ENCODE assay signal across 15 cellular contexts in genomic region chr4:78131403-78131802, GRCh38.
DNase-seq lines count a peak whose midpoint lies in the region; ATAC-seq, FAIRE-seq and TF ChIP-seq lines count a peak whose summit lies in the region.
"Had no signal": no experiment of that assay in that cellular context is flagged by ENCODE, and none has a peak within 500 bp of the region (broad histone marks: within the 10 kb centered on the region; RNA-seq: fewer than 3 reads in every experiment).

No MANE protein-coding gene starts in this region.

- H3K4me1 ChIP-seq in HepG2 (ENCODE audit: insufficient read depth, low read length) (peaks cover 75% of the 10 kb centered on the region), right lobe of liver (no peaks in the 10 kb centered on the region), mesenchymal stem cell (ENCODE audit: control insufficient read depth, insufficient read depth, low read depth, low read length) (no peaks in the 10 kb centered on the region)

- FAIRE-seq in HepG2 (lab: Jason Lieb, UNC), result no peak

- no peak overlapping the region for H2AK5ac ChIP-seq in mesenchymal stem cell (ENCODE audit: low read length, severe bottlenecking)

- no peak overlapping the region for H3K14ac ChIP-seq in mesenchymal stem cell (ENCODE audit: low read length in 2 of 2)

- no peak overlapping the region for H2BK120ac ChIP-seq in mesenchymal stem cell (ENCODE audit: low read depth, low read length)

- TF ChIP-seq EP300 in HepG2 (IDR thresholded peaks at IDR 0.05; ENCODE audit: low read depth in 2 of 2, low read length in 2 of 2) (no peak), HepG2 (CRISPR knock-in tag; IDR thresholded peaks at IDR 0.05; ENCODE audit: borderline replicate concordance) (no peak)

- no peak for DNase-seq in HepG2 (ENCODE audit: low spot score)
- DNase-seq in right lobe of liver, result no peak
- peak; percentile 6 for DNase-seq in astrocyte of the cerebellum (ENCODE audit: low read depth)
- DNase-seq in mesenchymal stem cell, result no peak
- DNase-seq in GM19238 (ENCODE audit: insufficient read length, low spot score), result no peak
- DNase-seq in T1000 (lab: John Stamatoyannopoulos, UW), result no peak
- no peak for DNase-seq in activated gamma-delta T cell treated with Interleukin-2 at 50 U/mL for 16 hours
- DNase-seq: activated CD4-positive, CD25-positive, alpha-beta regulatory T cell treated with anti-CD3 and anti-CD28 coated beads, Interleukin-2, amount 50 U/mL, for 72 hours; activated effector memory CD4-positive, alpha-beta T cell treated with Interleukin-2 at 50 U/mL for 16 hours; NCI-H526; SJCRH30; stimulated activated CD4-positive, alpha-beta T cell treated with anti-CD3 and anti-CD28 coated beads, Interleukin-2, amount 100 ng/mL, for 48 hours had no signal

- H4K8ac ChIP-seq in mesenchymal stem cell (ENCODE audit: low read length), result no peak overlapping the region

- ATAC-seq in HepG2 (no peak), right lobe of liver (no peak), GM21528 (IDR thresholded peaks at IDR 0.05; ENCODE audit: low FRiP score, unreplicated experiment) (no peak)
- ATAC-seq: GM23338, sciatic nerve had no signal

- H3K79me1 ChIP-seq in mesenchymal stem cell (replicated peaks; ENCODE audit: low read length, poor library complexity, severe bottlenecking), result no peaks in the 10 kb centered on the region

- no peak overlapping the region for H2BK5ac ChIP-seq in mesenchymal stem cell (ENCODE audit: low read depth, low read length, poor library complexity, severe bottlenecking)

- in situ Hi-C loops in HepG2 (cut with HindIII; ENCODE audit: extremely low pct_ligation_motif_present, low pct_unique_long_range_greater_than_20kb), result no loop called here
- in situ Hi-C loops in astrocyte of the cerebellum (cut with HindIII; ENCODE audit: low sequenced_read_pairs), result no loop called here

- WGBS in HepG2 (ENCODE audit: low lambda C conversion rate), result 90% methylated on average over 3 of the region's 3 CpGs
- WGBS in right lobe of liver (ENCODE audit: insufficient coverage, low coverage, low lambda C conversion rate, missing lambda C conversion rate), result 57% methylated on average over 3 of the region's 3 CpGs
- 77% methylated on average over 3 of the region's 3 CpGs for WGBS in mesenchymal stem cell

- no peaks in the 10 kb centered on the region for H3K27me3 ChIP-seq in HepG2 (ENCODE audit: control insufficient read depth in 1 of 2, insufficient read depth in 2 of 2, low read length in 2 of 2)
- no peaks in the 10 kb centered on the region for H3K27me3 ChIP-seq in right lobe of liver
- no peaks in the 10 kb centered on the region for H3K27me3 ChIP-seq in mesenchymal stem cell (ENCODE audit: control insufficient read depth in 1 of 2, insufficient read depth in 1 of 2, low read length in 2 of 2)
- H3K27me3 ChIP-seq: SJCRH30 had no signal

- H4K91ac ChIP-seq in mesenchymal stem cell (ENCODE audit: low read length), result no peak overlapping the region

- H4K20me1 ChIP-seq in HepG2 (ENCODE audit: insufficient read depth, low read length), result no peaks in the 10 kb centered on the region

- H3K4me2 ChIP-seq in HepG2 (ENCODE audit: low read depth, low read length), result no peak overlapping the region
- H3K4me2 ChIP-seq in mesenchymal stem cell (ENCODE audit: low read length, poor library complexity, severe bottlenecking), result no peak overlapping the region
- H3K4me2 ChIP-seq: GM23338 had no signal

- H2BK15ac ChIP-seq in mesenchymal stem cell (ENCODE audit: low read depth, poor library complexity, severe bottlenecking), result no peak overlapping the region

- no peak overlapping the region for H3K23ac ChIP-seq in mesenchymal stem cell (ENCODE audit: low read length in 2 of 2)

- H3K4me3 ChIP-seq in HepG2 (replicated peaks in 1 of 3; ENCODE audit: insufficient read depth in 1 of 3, low read depth in 2 of 3, low read length in 3 of 3) (no peak overlapping the region), right lobe of liver (no peak overlapping the region), astrocyte of the cerebellum (ENCODE audit: low read depth, low read length) (no peak overlapping the region), mesenchymal stem cell (ENCODE audit: insufficient read depth in 1 of 2, low read depth in 1 of 2, low read length in 2 of 2) (no peak overlapping the region)
- H3K4me3 ChIP-seq: GM23338, SJCRH30 had no signal

- TF ChIP-seq CTCF in HepG2 (CRISPR knock-in tag; IDR thresholded peaks at IDR 0.05) (no peak), right lobe of liver (IDR thresholded peaks at IDR 0.05) (no peak), astrocyte of the cerebellum (IDR thresholded peaks at IDR 0.05; ENCODE audit: low read depth, low read length, missing control alignments) (no peak)

- H3K79me2 ChIP-seq in HepG2 (ENCODE audit: insufficient read depth, low read length), result peaks cover 77% of the 10 kb centered on the region

- TF ChIP-seq RAD21 in HepG2 (CRISPR knock-in tag; IDR thresholded peaks at IDR 0.05), result no peak

- POLR2A ChIA-PET in HepG2 (lab: Yijun Ruan, JAX), result interaction anchor here (1.1 kb wide), 1 partner anchor 34 kb away, joined by 3 read pairs; no protein-coding TSS in a partner anchor

- CTCF ChIA-PET in HepG2 (lab: Yijun Ruan, JAX; ENCODE audit: low intra/inter-chr PET ratio, low total read pairs), result no interaction called here

- no peak overlapping the region for H3K4ac ChIP-seq in mesenchymal stem cell (ENCODE audit: low read depth in 1 of 2, low read length in 2 of 2)

- H3K27ac ChIP-seq in HepG2 (ENCODE audit: extremely low read length, insufficient read depth, low read length) (peak overlapping the region; percentile 11), right lobe of liver (no peak overlapping the region), mesenchymal stem cell (ENCODE audit: low read length, poor library complexity, severe bottlenecking) (no peak overlapping the region)
- H3K27ac ChIP-seq: SJCRH30 had no signal

- no peaks in the 10 kb centered on the region for H3K36me3 ChIP-seq in HepG2 (replicated peaks in 1 of 2; ENCODE audit: control insufficient read depth in 1 of 2, insufficient read depth in 2 of 2, low read length in 2 of 2)
- no peaks in the 10 kb centered on the region for H3K36me3 ChIP-seq in right lobe of liver
- no peaks in the 10 kb centered on the region for H3K36me3 ChIP-seq in mesenchymal stem cell (ENCODE audit: control insufficient read depth in 1 of 2, insufficient read depth in 2 of 2, low read depth in 1 of 2, low read length in 2 of 2)

- H3K18ac ChIP-seq in mesenchymal stem cell (ENCODE audit: low read depth in 1 of 2, low read length in 2 of 2), result no peak overlapping the region

- TF ChIP-seq POLR2A in HepG2 (IDR thresholded peaks at IDR 0.05; ENCODE audit: insufficient read depth in 1 of 2, low read depth in 2 of 2, low read length in 2 of 2) (no peak), right lobe of liver (IDR thresholded peaks at IDR 0.05) (no peak)

- H3K9me3 ChIP-seq in HepG2 (ENCODE audit: low read length) (no peaks in the 10 kb centered on the region), right lobe of liver (no peaks in the 10 kb centered on the region), mesenchymal stem cell (ENCODE audit: control insufficient read depth, low read length) (no peaks in the 10 kb centered on the region)

- H2BK12ac ChIP-seq in mesenchymal stem cell (ENCODE audit: low read length in 2 of 2), result no peak overlapping the region

- H3K9ac ChIP-seq in HepG2 (ENCODE audit: insufficient read depth, low read depth, low read length) (peak overlapping the region; percentile 7; the same call in 1 of the 2 replicates), mesenchymal stem cell (ENCODE audit: low read length) (peak overlapping the region; percentile 28)

- BruUV-seq in HepG2 (replicated peaks; lab: Mats Ljungman, UMichigan), result no TSS peak

- H2AFZ ChIP-seq in HepG2 (ENCODE audit: low read length) (no peak overlapping the region), mesenchymal stem cell (ENCODE audit: low read depth, low read length) (no peak overlapping the region)
- H2AFZ ChIP-seq: GM23338 had no signal

- intact Hi-C loops in HepG2 (cut with micrococcal nuclease; ENCODE audit: unreplicated experiment), result loop anchor here (5.0 kb wide), 1 partner anchor 36 kb away; no protein-coding TSS in a partner anchor
- intact Hi-C loops in right lobe of liver (cut with DNase I), result no loop called here

TF ChIP-seq in HepG2, 621 proteins besides CTCF, POLR2A, EP300 and RAD21:
- no peak for TF ChIP-seq ZNF691 (CRISPR knock-in tag; IDR thresholded peaks at IDR 0.05; ENCODE audit: borderline replicate concordance, low read depth)
- no peak for TF ChIP-seq ZNF17 (CRISPR knock-in tag; IDR thresholded peaks at IDR 0.05)
- TF ChIP-seq, protein P1, sequence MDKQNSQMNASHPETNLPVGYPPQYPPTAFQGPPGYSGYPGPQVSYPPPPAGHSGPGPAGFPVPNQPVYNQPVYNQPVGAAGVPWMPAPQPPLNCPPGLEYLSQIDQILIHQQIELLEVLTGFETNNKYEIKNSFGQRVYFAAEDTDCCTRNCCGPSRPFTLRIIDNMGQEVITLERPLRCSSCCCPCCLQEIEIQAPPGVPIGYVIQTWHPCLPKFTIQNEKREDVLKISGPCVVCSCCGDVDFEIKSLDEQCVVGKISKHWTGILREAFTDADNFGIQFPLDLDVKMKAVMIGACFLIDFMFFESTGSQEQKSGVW (CRISPR knock-in tag; IDR thresholded peaks at IDR 0.05; ENCODE audit: borderline replicate concordance), result no peak
- no peak for TF ChIP-seq U2AF2 (IDR thresholded peaks at IDR 0.05; ENCODE audit: low read depth, low read length)
- no peak for TF ChIP-seq RFXANK (CRISPR knock-in tag; IDR thresholded peaks at IDR 0.05)
- no peak for TF ChIP-seq ZSCAN22 (CRISPR knock-in tag; IDR thresholded peaks at IDR 0.05)
- TF ChIP-seq ZNF790 (CRISPR knock-in tag; IDR thresholded peaks at IDR 0.05; ENCODE audit: borderline replicate concordance), result no peak
- no peak for TF ChIP-seq SCMH1 (CRISPR knock-in tag; IDR thresholded peaks at IDR 0.05; ENCODE audit: borderline replicate concordance)
- TF ChIP-seq PTBP1 (IDR thresholded peaks at IDR 0.05; ENCODE audit: low read depth, low read length, poor library complexity, severe bottlenecking), result no peak
